ENCODE assay signal across 23 cellular contexts in the genomic region with DNA sequence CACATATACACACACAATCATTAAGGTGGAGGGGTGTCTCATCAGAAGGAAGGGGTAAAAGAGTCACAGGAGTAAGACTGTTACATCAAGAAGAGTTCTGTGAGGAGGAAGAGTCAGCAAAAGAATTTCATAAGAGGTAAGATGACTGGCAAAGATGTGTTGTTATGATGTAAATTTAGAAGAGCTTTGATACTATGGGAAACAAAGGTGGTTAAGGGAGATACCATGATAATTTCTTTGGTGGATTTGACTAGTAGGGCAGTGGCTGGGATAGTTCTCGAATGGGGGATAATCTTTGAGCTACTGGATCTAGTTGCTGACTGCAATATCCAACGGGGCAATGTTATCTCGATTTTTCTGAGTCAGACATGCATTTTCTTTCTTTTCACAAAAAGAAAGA.
DNase-seq lines count a peak whose midpoint lies in the region; ATAC-seq, FAIRE-seq and TF ChIP-seq lines count a peak whose summit lies in the region.
"Had no signal": no experiment of that assay in that cellular context is flagged by ENCODE, and none has a peak within 500 bp of the region (broad histone marks: within the 10 kb centered on the region; RNA-seq: fewer than 3 reads in every experiment).

No MANE protein-coding gene starts in this region.

- intact Hi-C loops in activated CD4-positive, alpha-beta T cell treated with anti-CD3 and anti-CD28 coated beads for 36 hours (cut with DNase I, micrococcal nuclease) = no loop called here
- intact Hi-C loops in left ventricle myocardium inferior (cut with micrococcal nuclease) (no loop called here), kidney (cut with DNase I) (no loop called here)

- no peak for DNase-seq in activated CD4-positive, alpha-beta T cell treated with anti-CD3 and anti-CD28 coated beads for 36 hours
- no peak for DNase-seq in activated CD4-positive, alpha-beta T cell treated with anti-CD3 and anti-CD28 coated beads for 1 hour
- DNase-seq in OCI-M1 (lab: John Stamatoyannopoulos, UW) (peak; percentile 33), immature natural killer cell (no peak), left ventricle myocardium inferior (no peak), kidney (no peak), NCI-H2227 (lab: John Stamatoyannopoulos, UW; ENCODE audit: unreplicated experiment) (no peak)
- DNase-seq: 8988T; CD4-positive, CD25-positive, alpha-beta regulatory T cell; KG1; NCI-H1436; NCI-H2029; NCI-H2171; NCI-H446 treated with DMSO at 0.1 percent for 48 hours; NK-92 treated with Interleukin-12 subunit alpha and Interleukin-12 subunit beta, amount 100 ng/mL, for 24 hours; Right ventricle myocardium superior; SK-N-SH had no signal

- H3K9me3 Mint-ChIP-seq in activated CD4-positive, alpha-beta T cell treated with anti-CD3 and anti-CD28 coated beads for 36 hours (ENCODE audit: low read depth) = peaks cover 16% of the 10 kb centered on the region
- peaks cover 4 to 17% (median 9%) of the 10 kb centered on the region in 6 donors for H3K9me3 Mint-ChIP-seq in immature natural killer cell

- no peaks in the 10 kb centered on the region for H3K27me3 ChIP-seq in left ventricle myocardium inferior (ENCODE audit: low read depth)

- peaks cover 31% of the 10 kb centered on the region for H3K4me1 Mint-ChIP-seq in activated CD4-positive, alpha-beta T cell treated with anti-CD3 and anti-CD28 coated beads for 36 hours
- peaks cover 93 to 100% of the 10 kb centered on the region in 2 donors for H3K4me1 Mint-ChIP-seq in immature natural killer cell

- POLR2A ChIA-PET in activated CD4-positive, alpha-beta T cell treated with anti-CD3 and anti-CD28 coated beads for 36 hours (lab: Charles Lee) = no interaction called here

- CTCF ChIA-PET in activated CD4-positive, alpha-beta T cell treated with anti-CD3 and anti-CD28 coated beads for 36 hours (lab: Charles Lee) = interaction anchor here (1.4 kb wide), 1 partner anchor 20 kb away, joined by 3 read pairs; no protein-coding TSS in a partner anchor

- H3K36me3 ChIP-seq in left ventricle myocardium inferior = no peaks in the 10 kb centered on the region
- H3K36me3 ChIP-seq in kidney (ENCODE audit: control insufficient read depth in 1 of 2, insufficient read depth in 2 of 2, low read length in 2 of 2) = no peaks in the 10 kb centered on the region

- no peak overlapping the region for H3K4me3 Mint-ChIP-seq in activated CD4-positive, alpha-beta T cell treated with anti-CD3 and anti-CD28 coated beads for 36 hours
- peak overlapping the region; percentile 2 to 29 (median 12) for H3K4me3 Mint-ChIP-seq in immature natural killer cell
- H3K4me3 Mint-ChIP-seq: B cell had no signal

- no peak for FAIRE-seq in kidney (lab: Jason Lieb, UNC)
- FAIRE-seq: G401.6, H1, HepG2 had no signal

- TF ChIP-seq CTCF in left ventricle myocardium inferior (IDR thresholded peaks at IDR 0.05; ENCODE audit: borderline replicate concordance) = no peak
- no peak for TF ChIP-seq CTCF in kidney (IDR thresholded peaks at IDR 0.05; ENCODE audit: borderline replicate concordance, extremely low read depth, insufficient read depth)

- no peaks in the 10 kb centered on the region for H3K27me3 Mint-ChIP-seq in activated CD4-positive, alpha-beta T cell treated with anti-CD3 and anti-CD28 coated beads for 36 hours
- H3K27me3 Mint-ChIP-seq in immature natural killer cell (ENCODE audit: low read depth in 3 of 3) = peaks cover 2 to 11% (median 11%) of the 10 kb centered on the region in 3 donors
- H3K27me3 Mint-ChIP-seq: B cell; CD4-positive, CD25-positive, alpha-beta regulatory T cell had no signal

- peaks cover 27% of the 10 kb centered on the region for H3K4me1 ChIP-seq in left ventricle myocardium inferior
- H3K4me1 ChIP-seq in kidney (ENCODE audit: control insufficient read depth in 1 of 2, insufficient read depth in 1 of 2, low read depth in 1 of 2, low read length in 2 of 2) = no peaks in the 10 kb centered on the region

- H3K27ac Mint-ChIP-seq in activated CD4-positive, alpha-beta T cell treated with anti-CD3 and anti-CD28 coated beads for 36 hours = no peak overlapping the region
- H3K27ac Mint-ChIP-seq in immature natural killer cell = peak overlapping the region; percentile 62 to 96 (median 84)
- H3K27ac Mint-ChIP-seq: B cell had no signal

- H3K4me3 ChIP-seq in left ventricle myocardium inferior (no peak overlapping the region), kidney (ENCODE audit: low read length in 2 of 2) (no peak overlapping the region)

- H3K9me3 ChIP-seq in left ventricle myocardium inferior (replicated peaks) (peaks cover under 1% of the 10 kb centered on the region), kidney (ENCODE audit: control insufficient read depth in 1 of 2, low read length in 2 of 2) (no peaks in the 10 kb centered on the region)
- H3K9me3 ChIP-seq: Caco-2, SK-N-SH had no signal

- H3K9ac ChIP-seq in kidney (ENCODE audit: low read length in 2 of 2) = no peak overlapping the region
- H3K9ac ChIP-seq: SK-N-SH had no signal

- H3K27ac ChIP-seq in left ventricle myocardium inferior (replicated peaks) (no peak overlapping the region), kidney (ENCODE audit: low read depth in 2 of 2, low read length in 2 of 2) (no peak overlapping the region)

- H3K36me3 Mint-ChIP-seq in activated CD4-positive, alpha-beta T cell treated with anti-CD3 and anti-CD28 coated beads for 36 hours (ENCODE audit: low read depth) = peaks cover 38% of the 10 kb centered on the region
- peaks cover 14 to 23% (median 15%) of the 10 kb centered on the region in 3 donors for H3K36me3 Mint-ChIP-seq in immature natural killer cell

- peak; percentile 21 for ATAC-seq in activated CD4-positive, alpha-beta T cell treated with anti-CD3 and anti-CD28 coated beads for 36 hours
- no peak for ATAC-seq in GM19351 (IDR thresholded peaks at IDR 0.05; ENCODE audit: unreplicated experiment)
